ENCODE assay signal across 21 cellular contexts in genomic region chr5:96091874-96092273, GRCh38.
"Had no signal": no experiment of that assay in that cellular context is flagged by ENCODE, and none has a peak within 500 bp of the region (broad histone marks: within the 10 kb centered on the region; RNA-seq: fewer than 3 reads in every experiment).

No MANE protein-coding gene starts in this region.

- H3K9me3 Mint-ChIP-seq: activated T-helper 2 cell treated with anti-CD3 and anti-CD28 coated beads, Interferon-gamma antibody, Interleukin-2, Interleukin-4, amounts not matched to agents 10 μg/mL and 5 μg/mL and 100 μg/mL, durations not matched to agents 14 hours and 24 hours and 36 hours; natural killer cell; stimulated activated naive B cell treated with anti-CD40 and anti-IgM and Interleukin-4, amounts not matched to agents 10 μg/mL and 1 μg/mL and 100 μg/mL, for 72 hours; type B pancreatic cell; WTC11 had no signal

- ATAC-seq: body of pancreas; gastrocnemius medialis; left ventricle myocardium superior; natural killer cell; stimulated activated naive B cell treated with anti-CD40 and anti-IgM and Interleukin-4, amounts not matched to agents 10 μg/mL and 1 μg/mL and 100 μg/mL, for 72 hours; WTC11 had no signal

- H3K36me3 Mint-ChIP-seq: natural killer cell; stimulated activated naive B cell treated with anti-CD40 and anti-IgM and Interleukin-4, amounts not matched to agents 10 μg/mL and 1 μg/mL and 100 μg/mL, for 72 hours; type B pancreatic cell; WTC11 had no signal

- H3K27ac Mint-ChIP-seq: activated T-helper 2 cell treated with anti-CD3 and anti-CD28 coated beads, Interferon-gamma antibody, Interleukin-2, Interleukin-4, amounts not matched to agents 10 μg/mL and 5 μg/mL and 100 μg/mL, durations not matched to agents 14 hours and 24 hours and 36 hours; natural killer cell; progenitor cell of endocrine pancreas; stimulated activated naive B cell treated with anti-CD40 and anti-IgM and Interleukin-4, amounts not matched to agents 10 μg/mL and 1 μg/mL and 100 μg/mL, for 72 hours; type B pancreatic cell; WTC11 had no signal

- DNase-seq: activated CD4-positive, alpha-beta T cell treated with anti-CD3 and anti-CD28 coated beads, Interleukin-2, amount 50 U/mL, for 48 hours; activated naive CD4-positive, alpha-beta T cell; anterior cingulate cortex; body of pancreas; gastrocnemius medialis; head of caudate nucleus; hypothalamus; left ventricle myocardium superior; mammary epithelial cell; midbrain; natural killer cell; retina; sigmoid colon; stimulated activated CD4-positive, alpha-beta T cell treated with anti-CD3 and anti-CD28 coated beads, Interleukin-15, amount 100 ng/mL, for 24 hours; stimulated activated naive B cell treated with anti-CD40 and anti-IgM and Interleukin-4, amounts not matched to agents 10 μg/mL and 1 μg/mL and 100 μg/mL, for 72 hours; T-helper 1 cell had no signal

- FAIRE-seq: TTC549 had no signal
